Comparison of ENCODE assay signal across 9 cellular contexts in the genomic region with DNA sequence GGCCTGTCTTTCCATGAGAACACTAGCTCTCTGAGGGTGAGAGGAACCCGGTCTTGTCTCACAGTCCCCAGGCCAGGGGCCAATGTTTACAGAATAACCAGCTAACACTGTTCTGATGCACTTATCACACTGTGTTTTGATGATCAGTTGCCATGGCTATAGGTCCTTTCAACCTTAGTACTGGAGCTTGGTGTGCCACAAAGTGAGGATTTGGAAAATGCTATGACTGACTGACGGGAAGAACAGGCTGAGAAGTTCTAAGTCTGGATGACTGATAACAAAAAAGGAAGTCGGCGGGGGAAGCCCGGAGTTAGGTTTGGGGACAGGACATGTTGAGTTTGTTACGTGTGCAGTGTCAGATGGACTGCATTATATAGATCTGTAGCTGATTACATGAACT.
DNase-seq lines count a peak whose midpoint lies in the region; ATAC-seq and TF ChIP-seq lines count a peak whose summit lies in the region.
"Had no signal": no experiment of that assay in that cellular context is flagged by ENCODE, and none has a peak within 500 bp of the region (broad histone marks: within the 10 kb centered on the region; RNA-seq: fewer than 3 reads in every experiment).

No MANE protein-coding gene starts in this region.

- peak overlapping the region in 1 of 7 donors; percentile 41 for H3K27ac Mint-ChIP-seq in CD14-positive monocyte

- H3K4me1 Mint-ChIP-seq in activated T-cell treated with anti-CD3 and anti-CD28 coated beads, Interleukin-2, amount 50 U/mL, for 4 hours (ENCODE audit: low read depth) = no peaks in the 10 kb centered on the region
- no peaks in the 10 kb centered on the region for H3K4me1 Mint-ChIP-seq in CD14-positive monocyte

- H3K36me3 Mint-ChIP-seq in activated T-cell treated with anti-CD3 and anti-CD28 coated beads, Interleukin-2, amount 50 U/mL, for 4 hours (ENCODE audit: insufficient read depth) = no peaks in the 10 kb centered on the region
- no peaks in the 10 kb centered on the region for H3K36me3 Mint-ChIP-seq in CD14-positive monocyte

- peak; percentile 70 for DNase-seq in GM12865 (ENCODE audit: low read depth)
- DNase-seq in brain microvascular endothelial cell = peak; percentile 11
- no peak for DNase-seq in iPS-NIHi7 (ENCODE audit: extremely low spot score)
- no peak for DNase-seq in HT-29 (ENCODE audit: low spot score)
- no peak for DNase-seq in activated T-cell treated with anti-CD3 and anti-CD28 coated beads, Interleukin-2, amount 50 U/mL, for 4 hours
- DNase-seq in CD14-positive monocyte (ENCODE audit: low spot score) = no peak

- no peak overlapping the region for H3K4me3 ChIP-seq in GM12865 (ENCODE audit: low read depth, low read length)
- no peak overlapping the region for H3K4me3 ChIP-seq in brain microvascular endothelial cell (ENCODE audit: low read depth, low read length)

- TF ChIP-seq CTCF in GM12865 (IDR thresholded peaks at IDR 0.05; ENCODE audit: insufficient read depth, low read depth, low read length, missing control alignments) (no peak), brain microvascular endothelial cell (IDR thresholded peaks at IDR 0.05; ENCODE audit: low read depth, low read length, missing control alignments) (no peak), CD14-positive monocyte (IDR thresholded peaks at IDR 0.05) (no peak)

- no peaks in the 10 kb centered on the region for H3K27me3 ChIP-seq in brain microvascular endothelial cell (replicated peaks)

- ATAC-seq in GM19397 (IDR thresholded peaks at IDR 0.05; ENCODE audit: unreplicated experiment) (peak; percentile 92), HG03139 (IDR thresholded peaks at IDR 0.05; ENCODE audit: unreplicated experiment) (peak; percentile 76)
- ATAC-seq in activated T-cell treated with anti-CD3 and anti-CD28 coated beads, Interleukin-2, amount 50 U/mL, for 4 hours = no peak
- ATAC-seq: Panc1 had no signal

- in situ Hi-C loops in brain microvascular endothelial cell (cut with HindIII; ENCODE audit: low pct_ligation_motif_present, low sequenced_read_pairs) = no loop called here

- no peak overlapping the region for H3K4me3 Mint-ChIP-seq in activated T-cell treated with anti-CD3 and anti-CD28 coated beads, Interleukin-2, amount 50 U/mL, for 4 hours
- H3K4me3 Mint-ChIP-seq in CD14-positive monocyte = no peak overlapping the region

- H3K36me3 ChIP-seq in brain microvascular endothelial cell (replicated peaks) = no peaks in the 10 kb centered on the region

- H3K27ac ChIP-seq in brain microvascular endothelial cell = no peak overlapping the region

- H3K27me3 Mint-ChIP-seq in activated T-cell treated with anti-CD3 and anti-CD28 coated beads, Interleukin-2, amount 50 U/mL, for 4 hours (ENCODE audit: low read depth) = peaks cover 10% of the 10 kb centered on the region
- peaks cover 2 to 9% (median 3%) of the 10 kb centered on the region in 3 donors for H3K27me3 Mint-ChIP-seq in CD14-positive monocyte (ENCODE audit: low read depth in 3 of 3)

- no peaks in the 10 kb centered on the region for H3K9me3 Mint-ChIP-seq in activated T-cell treated with anti-CD3 and anti-CD28 coated beads, Interleukin-2, amount 50 U/mL, for 4 hours
- H3K9me3 Mint-ChIP-seq in CD14-positive monocyte = no peaks in the 10 kb centered on the region

- intact Hi-C loops in CD14-positive monocyte (cut with micrococcal nuclease) = no loop called here

Comparison
In these comparisons a context has a peak if more than half of its experiments do, and no peak if none do; other contexts are left out.
1. DNase-seq: peak in GM12865 (single experiment) and brain microvascular endothelial cell (single experiment); none in iPS-NIHi7 (single experiment), HT-29 (single experiment), activated T-cell treated with anti-CD3 and anti-CD28 coated beads, Interleukin-2, amount 50 U/mL, for 4 hours (single experiment) and CD14-positive monocyte (single experiment).
2. ATAC-seq: peak in GM19397 (single experiment) and HG03139 (single experiment); none in activated T-cell treated with anti-CD3 and anti-CD28 coated beads, Interleukin-2, amount 50 U/mL, for 4 hours (0 of 2).